ENCODE assay signal across 8 cellular contexts in the genomic region with DNA sequence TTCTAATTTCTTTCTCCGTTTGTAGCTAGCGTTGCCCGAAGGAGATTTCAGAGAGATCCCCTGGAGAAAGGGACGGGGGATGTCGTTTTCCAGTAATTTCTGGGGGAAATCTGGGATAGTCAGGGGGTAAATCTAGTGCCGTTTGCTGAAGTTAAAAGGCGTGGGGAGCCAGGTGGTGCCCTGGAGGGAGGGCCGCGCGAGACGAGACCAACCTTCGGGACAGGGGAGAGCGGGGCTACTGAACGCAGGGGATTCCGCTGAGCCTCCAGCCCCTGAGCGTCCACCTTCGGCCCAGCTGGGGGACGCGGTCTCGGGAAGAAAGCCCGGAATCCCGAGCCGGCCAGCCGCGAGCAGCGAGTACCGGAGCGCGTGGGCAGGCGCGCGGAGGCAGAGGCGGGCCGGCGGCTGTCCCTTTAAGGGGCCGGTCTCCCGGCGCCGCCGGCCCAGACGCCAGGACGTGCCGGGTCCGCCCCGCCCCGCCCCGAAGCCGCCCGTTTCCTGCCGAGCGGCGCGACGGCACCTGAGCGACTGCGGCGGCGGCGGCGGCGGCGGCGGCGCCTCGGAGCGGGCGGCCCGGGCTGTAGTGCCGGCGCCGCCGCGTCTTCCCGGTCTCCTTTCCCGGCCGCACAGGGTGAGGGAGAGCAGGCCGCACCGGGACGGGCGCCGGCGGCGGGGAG. TPM values are rescaled to one million over a fixed set of nuclear protein-coding genes. Genes with fewer than 3 reads are reported as not detected.
DNase-seq lines count a peak whose midpoint lies in the region; ATAC-seq and TF ChIP-seq lines count a peak whose summit lies in the region.

TSS of gene KTN1 (plus strand) at position 484 of the 677 bp plus-strand sequence. CDS start 31,842 bp downstream, outside the sequence.

- peak within 1 kb of the TSS; percentile 89 for H3K4me3 ChIP-seq in colonic mucosa

- H3K9ac ChIP-seq in colonic mucosa (ENCODE audit: low read depth in 2 of 2, low read length in 2 of 2): peak within 1 kb of the TSS; percentile 88 to 94

- no peaks in the 10 kb centered on the region for H3K9me3 ChIP-seq in colonic mucosa

- no peaks in the 10 kb centered on the region for H3K36me3 ChIP-seq in colonic mucosa

- intact Hi-C loops in colonic mucosa (cut with DNase I): loop anchor here (10.0 kb wide), 1 partner anchor 115 kb away; no protein-coding TSS in a partner anchor

- no peaks in the 10 kb centered on the region for H3K4me1 ChIP-seq in colonic mucosa

- H3K27me3 ChIP-seq in colonic mucosa: no peaks in the 10 kb centered on the region

- peak within 1 kb of the TSS; percentile 85 for H3K27ac ChIP-seq in colonic mucosa

- TF ChIP-seq CTCF in colonic mucosa (IDR thresholded peaks at IDR 0.05): no peak

- peak; percentile 93 for DNase-seq in AG08396 (ENCODE audit: low spot score)
- peak; percentile 78 for DNase-seq in NCI-H460 (ENCODE audit: extremely low read depth, low read depth)
- DNase-seq in activated CD4-positive, alpha-beta T cell treated with anti-CD3 and anti-CD28 coated beads for 48 hours: peak; percentile 88
- DNase-seq in colonic mucosa: peak; percentile 83
- DNase-seq in left kidney (ENCODE audit: low read depth, low spot score): peak; percentile 95
- peak; percentile 85 to 88 for DNase-seq in stimulated activated CD4-positive, alpha-beta T cell treated with anti-CD3 and anti-CD28 coated beads, Interleukin-2, amount 100 ng/mL, for 24 hours

- ATAC-seq in GM18909 (IDR thresholded peaks at IDR 0.05; ENCODE audit: poor library complexity, unreplicated experiment) (peak; percentile 81), HG03159 (IDR thresholded peaks at IDR 0.05; ENCODE audit: unreplicated experiment) (peak; percentile 80)

RNA-seq across cellular contexts. Expression of gene KTN1, which starts in this region (rescaled TPM):
- 177 and 202 TPM in 2 replicates for total RNA-seq in NCI-H460 (2014; rRNA removed; shearing (Covaris generic))
- 119 and 190 TPM in 2 replicates for polyA plus RNA-seq in NCI-H460 (2014; cell fraction: nucleus; rRNA removed)
- total RNA-seq in colonic mucosa: 100 to 1,000 TPM; 149 to 264 TPM

Comparison
In these comparisons a context has a peak if more than half of its experiments do, and no peak if none do; other contexts are left out.
1. Peak in every context shown above with its lines: DNase-seq, ATAC-seq, H3K4me3 ChIP-seq and H3K27ac ChIP-seq.